In genomic region chr10:317219-317868, GRCh38 we compare ENCODE assay signal across 9 cellular contexts.
DNase-seq lines count a peak whose midpoint lies in the region; ATAC-seq, FAIRE-seq and TF ChIP-seq lines count a peak whose summit lies in the region.
"Had no signal": no experiment of that assay in that cellular context is flagged by ENCODE, and none has a peak within 500 bp of the region (broad histone marks: within the 10 kb centered on the region; RNA-seq: fewer than 3 reads in every experiment).

No MANE protein-coding gene starts in this region.

- no peak overlapping the region for H3K4me3 ChIP-seq in astrocyte (ENCODE audit: insufficient read depth, low read depth, low read length)
- no peak overlapping the region for H3K4me3 ChIP-seq in H7 (ENCODE audit: insufficient read depth, low read depth, low read length)
- H3K4me3 ChIP-seq in smooth muscle cell, result no peak overlapping the region

- peak; percentile 9 for DNase-seq in stimulated activated CD4-positive, alpha-beta T cell treated with anti-CD3 and anti-CD28 coated beads, Interleukin-1b, Interleukin-23, amount 100 ng/mL, for 48 hours
- DNase-seq in stimulated activated CD4-positive, alpha-beta T cell treated with anti-CD3 and anti-CD28 coated beads, Interleukin-2, amount 100 ng/mL, for 24 hours, result no peak
- DNase-seq in astrocyte (ENCODE audit: low read depth) (peak; percentile 80), H7 (no peak), smooth muscle cell (lab: John Stamatoyannopoulos, UW; ENCODE audit: unreplicated experiment) (no peak), HUDEP-2 (lab: John Stamatoyannopoulos, UW; ENCODE audit: unreplicated experiment in 76 of 76) (no peak)
- peak; percentile 78 for DNase-seq in stimulated activated naive B cell treated with anti-CD40 and anti-IgM and Interleukin-4, amounts not matched to agents 10 μg/mL and 1 μg/mL and 100 μg/mL, for 72 hours

- H4K20me1 ChIP-seq in astrocyte (ENCODE audit: insufficient read depth, low read length) (no peaks in the 10 kb centered on the region), smooth muscle cell (ENCODE audit: low read depth) (peaks cover 9% of the 10 kb centered on the region)

- H3K9me3 Mint-ChIP-seq in astrocyte (ENCODE audit: unreplicated experiment), result no peaks in the 10 kb centered on the region
- no peaks in the 10 kb centered on the region for H3K9me3 Mint-ChIP-seq in stimulated activated naive B cell treated with anti-CD40 and anti-IgM and Interleukin-4, amounts not matched to agents 10 μg/mL and 1 μg/mL and 100 μg/mL, for 72 hours

- H3K36me3 ChIP-seq in astrocyte (ENCODE audit: insufficient read depth, low read length) (no peaks in the 10 kb centered on the region), H7 (replicated peaks; ENCODE audit: control insufficient read depth, insufficient read depth, low read length) (no peaks in the 10 kb centered on the region; the same call in 1 of the 2 replicates), smooth muscle cell (ENCODE audit: low read depth) (no peaks in the 10 kb centered on the region)

- H3K27ac Mint-ChIP-seq in astrocyte (ENCODE audit: unreplicated experiment), result no peak overlapping the region
- H3K27ac Mint-ChIP-seq in stimulated activated naive B cell treated with anti-CD40 and anti-IgM and Interleukin-4, amounts not matched to agents 10 μg/mL and 1 μg/mL and 100 μg/mL, for 72 hours, result peak overlapping the region; percentile 94

- H3K9me3 ChIP-seq in astrocyte (ENCODE audit: insufficient read depth, low read depth, low read length) (no peaks in the 10 kb centered on the region), smooth muscle cell (replicated peaks; ENCODE audit: low read depth) (no peaks in the 10 kb centered on the region)

- TF ChIP-seq CTCF in astrocyte (IDR thresholded peaks at IDR 0.05; ENCODE audit: insufficient read depth, low read depth, low read length) (no peak), smooth muscle cell (IDR thresholded peaks at IDR 0.05; ENCODE audit: borderline replicate concordance, insufficient read depth, poor library complexity, severe bottlenecking) (no peak)

- H3K4me2 ChIP-seq in astrocyte (ENCODE audit: low read length) (no peak overlapping the region), smooth muscle cell (no peak overlapping the region)

- no peak overlapping the region for H3K27ac ChIP-seq in astrocyte (ENCODE audit: low read depth, low read length)
- H3K27ac ChIP-seq in smooth muscle cell (ENCODE audit: low read depth), result no peak overlapping the region

- peak; percentile 94 for ATAC-seq in HG03025 (IDR thresholded peaks at IDR 0.05; ENCODE audit: low FRiP score, unreplicated experiment)
- ATAC-seq in stimulated activated naive B cell treated with anti-CD40 and anti-IgM and Interleukin-4, amounts not matched to agents 10 μg/mL and 1 μg/mL and 100 μg/mL, for 72 hours (replicated peaks), result peak; percentile 99 to 100

- no peaks in the 10 kb centered on the region for H3F3A ChIP-seq in smooth muscle cell (ENCODE audit: low read depth)

- H3K36me3 Mint-ChIP-seq in astrocyte (ENCODE audit: low read depth, unreplicated experiment), result peaks cover 29% of the 10 kb centered on the region
- H3K36me3 Mint-ChIP-seq in stimulated activated naive B cell treated with anti-CD40 and anti-IgM and Interleukin-4, amounts not matched to agents 10 μg/mL and 1 μg/mL and 100 μg/mL, for 72 hours, result no peaks in the 10 kb centered on the region

- H3K27me3 ChIP-seq in astrocyte (ENCODE audit: insufficient read depth, low read length) (no peaks in the 10 kb centered on the region), H7 (ENCODE audit: control insufficient read depth, insufficient read depth, low read length) (no peaks in the 10 kb centered on the region), smooth muscle cell (ENCODE audit: low read depth) (no peaks in the 10 kb centered on the region)

- peaks cover 4% of the 10 kb centered on the region for H3K4me1 Mint-ChIP-seq in astrocyte (ENCODE audit: low read depth, unreplicated experiment)
- H3K4me1 Mint-ChIP-seq in stimulated activated naive B cell treated with anti-CD40 and anti-IgM and Interleukin-4, amounts not matched to agents 10 μg/mL and 1 μg/mL and 100 μg/mL, for 72 hours, result peaks cover 42 to 44% of the 10 kb centered on the region in 2 donors

- H3K79me2 ChIP-seq in astrocyte (ENCODE audit: insufficient read depth, low read length) (no peaks in the 10 kb centered on the region), smooth muscle cell (ENCODE audit: low read depth) (no peaks in the 10 kb centered on the region)

- H3K27me3 Mint-ChIP-seq in astrocyte (ENCODE audit: low read depth, unreplicated experiment), result no peaks in the 10 kb centered on the region
- H3K27me3 Mint-ChIP-seq in stimulated activated naive B cell treated with anti-CD40 and anti-IgM and Interleukin-4, amounts not matched to agents 10 μg/mL and 1 μg/mL and 100 μg/mL, for 72 hours, result no peaks in the 10 kb centered on the region

- no peaks in the 10 kb centered on the region for H3K4me1 ChIP-seq in astrocyte (ENCODE audit: insufficient read depth, low read length)
- no peaks in the 10 kb centered on the region for H3K4me1 ChIP-seq in smooth muscle cell (ENCODE audit: low read depth)

- H3K4me3 Mint-ChIP-seq in astrocyte (ENCODE audit: unreplicated experiment), result no peak overlapping the region
- peak overlapping the region; percentile 76 to 80 for H3K4me3 Mint-ChIP-seq in stimulated activated naive B cell treated with anti-CD40 and anti-IgM and Interleukin-4, amounts not matched to agents 10 μg/mL and 1 μg/mL and 100 μg/mL, for 72 hours

- no peak overlapping the region for H3K9ac ChIP-seq in astrocyte (ENCODE audit: low read length)
- H3K9ac ChIP-seq in smooth muscle cell (ENCODE audit: low read depth), result no peak overlapping the region

- FAIRE-seq in astrocyte (lab: Jason Lieb, UNC), result no peak
- FAIRE-seq: G401.6 had no signal

- WGBS in smooth muscle cell (ENCODE audit: low lambda C conversion rate), result 71% methylated on average over 14 of the region's 14 CpGs

- H2AFZ ChIP-seq in astrocyte (ENCODE audit: low read depth, low read length), result no peak overlapping the region
- H2AFZ ChIP-seq in smooth muscle cell (ENCODE audit: low read depth), result no peak overlapping the region

Comparison
In these comparisons a context has a peak if more than half of its experiments do, and no peak if none do; other contexts are left out.
1. DNase-seq: peak in stimulated activated CD4-positive, alpha-beta T cell treated with anti-CD3 and anti-CD28 coated beads, Interleukin-1b, Interleukin-23, amount 100 ng/mL, for 48 hours (single experiment), astrocyte (single experiment) and stimulated activated naive B cell treated with anti-CD40 and anti-IgM and Interleukin-4, amounts not matched to agents 10 μg/mL and 1 μg/mL and 100 μg/mL, for 72 hours (single experiment); none in stimulated activated CD4-positive, alpha-beta T cell treated with anti-CD3 and anti-CD28 coated beads, Interleukin-2, amount 100 ng/mL, for 24 hours (0 of 2), H7 (single experiment), smooth muscle cell (single experiment) and HUDEP-2 (0 of 76).